In the genomic region with DNA sequence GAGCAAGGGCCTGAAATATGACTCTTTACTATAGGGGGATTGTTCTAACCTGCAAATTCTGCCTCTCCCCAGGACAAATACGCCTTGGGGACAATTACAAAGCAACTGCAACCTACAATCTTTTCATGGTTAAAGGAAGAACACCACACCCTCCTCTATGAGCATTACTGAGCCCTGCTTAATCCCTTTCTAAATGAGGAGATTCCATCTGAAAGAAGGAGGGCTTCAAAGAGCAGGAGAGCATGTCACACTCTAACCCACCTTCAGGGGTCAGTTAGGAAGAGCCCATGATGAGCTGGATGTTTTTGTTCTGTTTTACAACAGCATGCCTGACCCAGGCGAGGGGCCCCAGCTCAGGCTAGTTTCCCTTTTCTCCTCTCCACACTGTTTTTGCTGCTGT, we compare ENCODE assay signal across 38 cellular contexts.
DNase-seq lines count a peak whose midpoint lies in the region; ATAC-seq and TF ChIP-seq lines count a peak whose summit lies in the region.
"Had no signal": no experiment of that assay in that cellular context is flagged by ENCODE, and none has a peak within 500 bp of the region (broad histone marks: within the 10 kb centered on the region; RNA-seq: fewer than 3 reads in every experiment).

No MANE protein-coding gene starts in this region.

- H2BK120ac ChIP-seq in H9 (ENCODE audit: low read depth, low read length, poor library complexity, severe bottlenecking) = no peak overlapping the region

- no peak for TF ChIP-seq EP300 in stomach (IDR thresholded peaks at IDR 0.05)

- H3K9me3 Mint-ChIP-seq in H9 (no peaks in the 10 kb centered on the region), nephron progenitor cell (no peaks in the 10 kb centered on the region)
- no peaks in the 10 kb centered on the region for H3K9me3 Mint-ChIP-seq in T-helper 2 cell treated with Interferon-gamma antibody and Interleukin-4, amounts not matched to agents 5 μg/mL and 100 μg/mL, for 36 hours
- H3K9me3 Mint-ChIP-seq: activated B cell treated with CpG ODN at 0.5 μM for 24 hours; activated naive CD8-positive, alpha-beta T cell treated with anti-CD3 and anti-CD28 coated beads, Interleukin-2, amount 10 ng/mL, durations not matched to agents 7 days and 5 days; activated T-cell treated with anti-CD3 and anti-CD28 coated beads, Interleukin-2, amount 50 U/mL, for 4 hours; CD8-positive, alpha-beta T cell; memory B cell; stimulated activated naive CD8-positive, alpha-beta T cell treated with anti-CD3 and anti-CD28 coated beads, Interleukin-15, Interleukin-2, amounts not matched to agents 100 ng/mL and 50 ng/mL, for 24 hours had no signal

- H3K56ac ChIP-seq in H9 (ENCODE audit: insufficient read length, low read depth, low read length) = no peak overlapping the region

- no peak overlapping the region for H2AK5ac ChIP-seq in H9 (ENCODE audit: insufficient read length, low read length)

- no peak overlapping the region for H2BK5ac ChIP-seq in H9 (ENCODE audit: insufficient read length, low read length)

- H3K9me3 ChIP-seq in H9 (ENCODE audit: control insufficient read depth, low read depth, low read length) (no peaks in the 10 kb centered on the region), stomach (no peaks in the 10 kb centered on the region), PC-3 (ENCODE audit: low read length) (no peaks in the 10 kb centered on the region)
- H3K9me3 ChIP-seq: BE2C, heart left ventricle, thyroid gland had no signal

- H3K4me3 ChIP-seq in stomach = no peak overlapping the region
- H3K4me3 ChIP-seq in PC-3 (ENCODE audit: low read length) = no peak overlapping the region
- H3K4me3 ChIP-seq: cardiac muscle cell, heart left ventricle, SK-N-MC, thyroid gland had no signal

- CTCF ChIA-PET in RWPE1 (lab: Yijun Ruan, JAX) (interaction anchor here (0.9 kb wide), 1 partner anchor 47 kb away, joined by 3 read pairs; no protein-coding TSS in a partner anchor), PC-3 (lab: Charles Lee) (interaction anchor here (0.5 kb wide), 1 partner anchor 35 kb away, joined by 3 read pairs; no protein-coding TSS in a partner anchor)

- no peak overlapping the region for H3K4ac ChIP-seq in H9 (ENCODE audit: low read depth, low read length)

- no peak overlapping the region for H2BK20ac ChIP-seq in H9 (ENCODE audit: low read depth, low read length, poor library complexity, severe bottlenecking)

- no peaks in the 10 kb centered on the region for H3K4me1 ChIP-seq in H9 (ENCODE audit: insufficient read depth, low read length)
- peaks cover 0 to 7% (median 0%) of the 10 kb centered on the region in 4 donors for H3K4me1 ChIP-seq in stomach
- H3K4me1 ChIP-seq in PC-3 (ENCODE audit: insufficient read depth, low read length) = no peaks in the 10 kb centered on the region
- H3K4me1 ChIP-seq: BE2C, parathyroid adenoma, thyroid gland had no signal

- H3K27ac ChIP-seq in H9 (ENCODE audit: insufficient read length, low read depth, low read length) (no peak overlapping the region), RWPE1 (no peak overlapping the region), stomach (no peak overlapping the region), PC-3 (ENCODE audit: low read length) (no peak overlapping the region)
- H3K27ac ChIP-seq: cardiac muscle cell, heart left ventricle, parathyroid adenoma, SK-N-MC, thyroid gland had no signal

- peak overlapping the region; percentile 49 to 96 (median 52); a peak in 4 of 7 replicates for H3K27ac Mint-ChIP-seq in H9
- H3K27ac Mint-ChIP-seq in nephron progenitor cell = peak overlapping the region; percentile 96
- no peak overlapping the region for H3K27ac Mint-ChIP-seq in T-helper 2 cell treated with Interferon-gamma antibody and Interleukin-4, amounts not matched to agents 5 μg/mL and 100 μg/mL, for 36 hours
- H3K27ac Mint-ChIP-seq: activated B cell treated with CpG ODN at 0.5 μM for 24 hours; activated naive CD8-positive, alpha-beta T cell treated with anti-CD3 and anti-CD28 coated beads, Interleukin-2, amount 10 ng/mL, durations not matched to agents 7 days and 5 days; CD8-positive, alpha-beta T cell; memory B cell; stimulated activated naive CD8-positive, alpha-beta T cell treated with anti-CD3 and anti-CD28 coated beads, Interleukin-15, Interleukin-2, amounts not matched to agents 100 ng/mL and 50 ng/mL, for 24 hours had no signal

- H2AFZ ChIP-seq in H9 (ENCODE audit: low read length) (no peak overlapping the region), PC-3 (ENCODE audit: low read length) (no peak overlapping the region)
- H2AFZ ChIP-seq: parathyroid adenoma had no signal

- no peaks in the 10 kb centered on the region for H3K9me2 ChIP-seq in PC-3 (replicated peaks; ENCODE audit: low read length)

- H3K18ac ChIP-seq in H9 (ENCODE audit: insufficient read length, low read depth, low read length) = no peak overlapping the region

- TF ChIP-seq POLR2A in stomach (IDR thresholded peaks at IDR 0.05) = no peak

- no peak overlapping the region for H3K9ac ChIP-seq in H9 (ENCODE audit: extremely low read depth, insufficient read length, low read length)
- no peak overlapping the region for H3K9ac ChIP-seq in PC-3 (ENCODE audit: low read length)
- H3K9ac ChIP-seq: parathyroid adenoma had no signal

- no peak overlapping the region for H2BK12ac ChIP-seq in H9 (ENCODE audit: insufficient read length, low read depth, low read length)

- no peaks in the 10 kb centered on the region for H3K23me2 ChIP-seq in H9 (ENCODE audit: insufficient read length, low read depth, low read length, poor library complexity, severe bottlenecking)

- peak; percentile 90 for ATAC-seq in esophagus mucosa
- ATAC-seq in PC-3 = no peak
- ATAC-seq: activated T-cell treated with anti-CD3 and anti-CD28 coated beads, Interleukin-2, amount 50 U/mL, for 4 hours; CD8-positive, alpha-beta T cell; heart left ventricle; HepG2; sciatic nerve had no signal

- no peak overlapping the region for H3T11ph ChIP-seq in H9 (ENCODE audit: low read length)

- H2BK15ac ChIP-seq in H9 (ENCODE audit: low read depth, low read length) = no peak overlapping the region

- H3F3A ChIP-seq in PC-3 (ENCODE audit: low read length, unreplicated experiment) = no peaks in the 10 kb centered on the region

- no peaks in the 10 kb centered on the region for H3K79me1 ChIP-seq in H9 (ENCODE audit: insufficient read depth, low read depth, low read length, poor library complexity, severe bottlenecking)

- POLR2A ChIA-PET in RWPE1 (lab: Yijun Ruan, JAX; ENCODE audit: low non-redundant PET) = no interaction called here
- POLR2A ChIA-PET in PC-3 (lab: Charles Lee; ENCODE audit: unreplicated experiment) = no interaction called here

- H3K14ac ChIP-seq in H9 (ENCODE audit: insufficient read depth, low read length) = no peak overlapping the region

- H4K91ac ChIP-seq in H9 (ENCODE audit: insufficient read length, low read depth, low read length) = no peak overlapping the region

- no peak overlapping the region for H3K23ac ChIP-seq in H9 (ENCODE audit: insufficient read length, low read depth, low read length)

- TF ChIP-seq CTCF in H9 (conservative IDR thresholded peaks at IDR 0.05) = no peak; the same call in 2 of the 3 replicates
- TF ChIP-seq CTCF in RWPE1 (conservative IDR thresholded peaks at IDR 0.05; ENCODE audit: low read depth) = no peak
- TF ChIP-seq CTCF in nephron progenitor cell (IDR thresholded peaks at IDR 0.05) = no peak
- no peak for TF ChIP-seq CTCF in stomach (IDR thresholded peaks at IDR 0.05)
- no peak for TF ChIP-seq CTCF in PC-3 (conservative IDR thresholded peaks at IDR 0.05; ENCODE audit: low read depth, low read length)

- H3K27me3 ChIP-seq in H9 (ENCODE audit: insufficient read depth, low read length) (no peaks in the 10 kb centered on the region), stomach (no peaks in the 10 kb centered on the region), PC-3 (ENCODE audit: low read length) (no peaks in the 10 kb centered on the region)
- H3K27me3 ChIP-seq: BE2C, cardiac muscle cell, heart left ventricle, thyroid gland had no signal

- H3K4me3 Mint-ChIP-seq in H9 = no peak overlapping the region
- peak overlapping the region; percentile 4 for H3K4me3 Mint-ChIP-seq in nephron progenitor cell
- no peak overlapping the region for H3K4me3 Mint-ChIP-seq in T-helper 2 cell treated with Interferon-gamma antibody and Interleukin-4, amounts not matched to agents 5 μg/mL and 100 μg/mL, for 36 hours
- H3K4me3 Mint-ChIP-seq: activated B cell treated with CpG ODN at 0.5 μM for 24 hours; activated naive CD8-positive, alpha-beta T cell treated with anti-CD3 and anti-CD28 coated beads, Interleukin-2, amount 10 ng/mL, durations not matched to agents 7 days and 5 days; activated T-cell treated with anti-CD3 and anti-CD28 coated beads, Interleukin-2, amount 50 U/mL, for 4 hours; CD8-positive, alpha-beta T cell; memory B cell; neural crest cell; stimulated activated naive CD8-positive, alpha-beta T cell treated with anti-CD3 and anti-CD28 coated beads, Interleukin-15, Interleukin-2, amounts not matched to agents 100 ng/mL and 50 ng/mL, for 24 hours had no signal

- no peaks in the 10 kb centered on the region for H4K20me1 ChIP-seq in H9 (ENCODE audit: control insufficient read depth, insufficient read depth, insufficient read length)
- no peaks in the 10 kb centered on the region for H4K20me1 ChIP-seq in PC-3 (ENCODE audit: low read length)

- WGBS in H9 (ENCODE audit: extremely low coverage, insufficient read length, low lambda C conversion rate) = no CpG with 5 or more reads among the region's 2 CpGs
- 67 to 93% (median 86%) methylated on average over 2 of the region's 2 CpGs for WGBS in stomach, 5 donors

- H3K36me3 ChIP-seq in stomach = no peaks in the 10 kb centered on the region
- H3K36me3 ChIP-seq in PC-3 (ENCODE audit: low read depth, low read length) = no peaks in the 10 kb centered on the region
- H3K36me3 ChIP-seq: cardiac muscle cell, heart left ventricle, thyroid gland had no signal

- H3K27me3 Mint-ChIP-seq in H9 (ENCODE audit: low read depth) (no peaks in the 10 kb centered on the region), nephron progenitor cell (ENCODE audit: low read depth, poor library complexity) (no peaks in the 10 kb centered on the region)
- H3K27me3 Mint-ChIP-seq in T-helper 2 cell treated with Interferon-gamma antibody and Interleukin-4, amounts not matched to agents 5 μg/mL and 100 μg/mL, for 36 hours (ENCODE audit: low read depth) = peaks cover 3% of the 10 kb centered on the region

- H3K4me1 Mint-ChIP-seq in H9 (peaks cover 23 to 29% of the 10 kb centered on the region in 2 experiments), nephron progenitor cell (peaks cover 26% of the 10 kb centered on the region)
- no peaks in the 10 kb centered on the region for H3K4me1 Mint-ChIP-seq in T-helper 2 cell treated with Interferon-gamma antibody and Interleukin-4, amounts not matched to agents 5 μg/mL and 100 μg/mL, for 36 hours (ENCODE audit: low read depth)
- H3K4me1 Mint-ChIP-seq: activated B cell treated with CpG ODN at 0.5 μM for 24 hours; activated naive CD8-positive, alpha-beta T cell treated with anti-CD3 and anti-CD28 coated beads, Interleukin-2, amount 10 ng/mL, durations not matched to agents 7 days and 5 days; memory B cell had no signal

- intact Hi-C loops in stomach (cut with DNase I; ENCODE audit: low total_unique reads) (no loop called here), PC-3 (cut with micrococcal nuclease) (no loop called here)

- no TSS peak for BruUV-seq in PC-3 (replicated peaks; lab: Mats Ljungman, UMichigan)

- DNase-seq in H9 (no peak), RWPE1 (ENCODE audit: low spot score) (peak; percentile 19), nephron progenitor cell (no peak), stomach (no peak), AML-193 (lab: John Stamatoyannopoulos, UW) (no peak), PC-3 (no peak)
- DNase-seq in T-helper 2 cell treated with Interferon-gamma antibody and Interleukin-4, amounts not matched to agents 5 μg/mL and 100 μg/mL, for 36 hours (ENCODE audit: low spot score) = no peak
- DNase-seq: ACHN; activated B cell treated with CpG ODN at 0.5 μM for 24 hours; activated CD4-positive, alpha-beta T cell treated with anti-CD3 and anti-CD28 coated beads, Interleukin-2, amount 50 U/mL, for 1 hour; activated gamma-delta T cell treated with Interleukin-2 at 50 U/mL for 16 hours; activated naive CD8-positive, alpha-beta T cell treated with anti-CD3 and anti-CD28 coated beads, Interleukin-2, amount 10 ng/mL, durations not matched to agents 7 days and 5 days; activated T-cell treated with anti-CD3 and anti-CD28 coated beads, Interleukin-2, amount 50 U/mL, for 4 hours; aorta; BE2C; CD8-positive, alpha-beta T cell; effector CD8-positive, alpha-beta T cell; foreskin fibroblast; heart left ventricle; Karpas-422; left cardiac atrium; NCI-H1436 treated with DMSO at 0.1 percent for 48 hours; NCI-H2107; NCI-H446; NCI-H82; RPMI8226; stimulated activated CD8-positive, alpha-beta memory T cell treated with anti-CD3 and anti-CD28 coated beads, Interleukin-4, amount 100 ng/mL, for 48 hours; T-helper 1 cell; thyroid gland had no signal

- no peak overlapping the region for H4K5ac ChIP-seq in H9 (ENCODE audit: insufficient read length, low read depth, low read length)

- no peak overlapping the region for H4K8ac ChIP-seq in H9 (replicated peaks; ENCODE audit: insufficient read length, low read depth, low read length)

- H3K4me2 ChIP-seq in H9 (ENCODE audit: insufficient read depth, insufficient read length, low read length) = no peak overlapping the region
- no peak overlapping the region for H3K4me2 ChIP-seq in PC-3 (ENCODE audit: low read length)

- H3K79me2 ChIP-seq in H9 (ENCODE audit: insufficient read depth, low read length) (no peaks in the 10 kb centered on the region), PC-3 (ENCODE audit: low read length) (no peaks in the 10 kb centered on the region)
- H3K79me2 ChIP-seq: parathyroid adenoma had no signal

- H3K36me3 Mint-ChIP-seq in H9 (ENCODE audit: insufficient read depth in 1 of 3, low read depth in 3 of 3) = peaks cover 38 to 64% (median 49%) of the 10 kb centered on the region in 3 experiments
- peaks cover 53% of the 10 kb centered on the region for H3K36me3 Mint-ChIP-seq in nephron progenitor cell (ENCODE audit: low read depth)
- no peaks in the 10 kb centered on the region for H3K36me3 Mint-ChIP-seq in T-helper 2 cell treated with Interferon-gamma antibody and Interleukin-4, amounts not matched to agents 5 μg/mL and 100 μg/mL, for 36 hours (ENCODE audit: low read depth)
- H3K36me3 Mint-ChIP-seq: activated naive CD8-positive, alpha-beta T cell treated with anti-CD3 and anti-CD28 coated beads, Interleukin-2, amount 10 ng/mL, durations not matched to agents 7 days and 5 days; CD8-positive, alpha-beta T cell; memory B cell had no signal
